ENCODE assay signal across 13 cellular contexts in the genomic region with DNA sequence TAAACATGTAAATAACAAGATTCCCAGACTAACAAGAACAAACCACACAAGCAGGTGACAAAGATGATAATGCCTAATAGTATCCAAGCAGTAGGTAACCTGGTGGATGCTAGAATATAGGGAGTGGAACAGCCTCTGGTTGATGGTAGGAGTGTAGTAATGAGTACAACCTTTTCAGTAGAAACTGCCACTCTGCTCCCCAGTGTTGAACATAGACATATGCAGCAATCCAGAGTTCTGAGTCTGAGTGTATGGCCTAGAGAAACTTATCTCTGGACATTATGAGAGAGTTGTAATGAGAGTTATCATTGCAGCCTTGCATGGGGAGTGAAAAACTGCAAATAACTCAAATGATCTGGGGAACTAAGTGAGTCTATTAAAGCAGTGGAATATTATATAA.
DNase-seq lines count a peak whose midpoint lies in the region; ATAC-seq and TF ChIP-seq lines count a peak whose summit lies in the region.
"Had no signal": no experiment of that assay in that cellular context is flagged by ENCODE, and none has a peak within 500 bp of the region (broad histone marks: within the 10 kb centered on the region; RNA-seq: fewer than 3 reads in every experiment).

No MANE protein-coding gene starts in this region.

- H3K4me3 ChIP-seq in RWPE2 (ENCODE audit: severe bottlenecking), result no peak overlapping the region
- H3K4me3 ChIP-seq: SJCRH30 had no signal

- H3K4me1 Mint-ChIP-seq in activated naive CD4-positive, alpha-beta T cell treated with anti-CD3 and anti-CD28 coated beads, Interleukin-2, amount 10 ng/mL, durations not matched to agents 7 days and 5 days, result peaks cover 77% of the 10 kb centered on the region
- H3K4me1 Mint-ChIP-seq in endothelial cell (ENCODE audit: unreplicated experiment), result peaks cover 46% of the 10 kb centered on the region
- H3K4me1 Mint-ChIP-seq in stimulated activated naive CD8-positive, alpha-beta T cell treated with anti-CD3 and anti-CD28 coated beads, Interleukin-15, amount 100 ng/mL, for 72 hours, result peaks cover 100% of the 10 kb centered on the region

- H3K27me3 ChIP-seq in RWPE2 (ENCODE audit: insufficient read depth, poor library complexity, severe bottlenecking), result no peaks in the 10 kb centered on the region
- H3K27me3 ChIP-seq: colonic mucosa, SJCRH30 had no signal

- peaks cover 28% of the 10 kb centered on the region for H3K4me1 ChIP-seq in RWPE2 (ENCODE audit: insufficient read depth, poor library complexity, severe bottlenecking)
- H3K4me1 ChIP-seq: SJCRH30 had no signal

- no peak for ATAC-seq in RWPE2 (ENCODE audit: low read depth)
- ATAC-seq in stimulated activated naive CD8-positive, alpha-beta T cell treated with anti-CD3 and anti-CD28 coated beads, Interleukin-15, amount 100 ng/mL, for 72 hours, result peak; percentile 29
- ATAC-seq in GM21576 (IDR thresholded peaks at IDR 0.05; ENCODE audit: unreplicated experiment), result no peak
- ATAC-seq in GM18498 (IDR thresholded peaks at IDR 0.05; ENCODE audit: unreplicated experiment), result no peak

- DNase-seq in activated naive CD4-positive, alpha-beta T cell treated with anti-CD3 and anti-CD28 coated beads, Interleukin-2, amount 10 ng/mL, durations not matched to agents 7 days and 5 days, result no peak
- no peak for DNase-seq in activated naive CD4-positive, alpha-beta T cell (lab: John Stamatoyannopoulos, UW)
- DNase-seq in RWPE2 (ENCODE audit: low spot score) (no peak), endothelial cell (ENCODE audit: low spot score) (no peak), NCI-H69 (lab: John Stamatoyannopoulos, UW) (no peak)
- peak in 1 of 2 donors; percentile 15 for DNase-seq in stimulated activated naive CD8-positive, alpha-beta T cell treated with anti-CD3 and anti-CD28 coated beads, Interleukin-15, amount 100 ng/mL, for 72 hours
- DNase-seq: colonic mucosa, H7, islet precursor cell, NCI-H526, SJCRH30 had no signal

- TF ChIP-seq CTCF in RWPE2 (IDR thresholded peaks at IDR 0.05; ENCODE audit: poor library complexity, severe bottlenecking) (no peak), endothelial cell (IDR thresholded peaks at IDR 0.05; ENCODE audit: unreplicated experiment) (no peak)

- H3K36me3 Mint-ChIP-seq in activated naive CD4-positive, alpha-beta T cell treated with anti-CD3 and anti-CD28 coated beads, Interleukin-2, amount 10 ng/mL, durations not matched to agents 7 days and 5 days, result peaks cover 69% of the 10 kb centered on the region
- peaks cover 50% of the 10 kb centered on the region for H3K36me3 Mint-ChIP-seq in endothelial cell (ENCODE audit: low read depth, unreplicated experiment)

- H3K27ac Mint-ChIP-seq in activated naive CD4-positive, alpha-beta T cell treated with anti-CD3 and anti-CD28 coated beads, Interleukin-2, amount 10 ng/mL, durations not matched to agents 7 days and 5 days, result peak overlapping the region; percentile 98
- H3K27ac Mint-ChIP-seq in endothelial cell (ENCODE audit: unreplicated experiment), result peak overlapping the region; percentile 86
- H3K27ac Mint-ChIP-seq in stimulated activated naive CD8-positive, alpha-beta T cell treated with anti-CD3 and anti-CD28 coated beads, Interleukin-15, amount 100 ng/mL, for 72 hours, result peak overlapping the region; percentile 91 to 95

- peaks cover 63% of the 10 kb centered on the region for H3K36me3 ChIP-seq in RWPE2 (ENCODE audit: low read depth)

- no peaks in the 10 kb centered on the region for H3K9me3 Mint-ChIP-seq in activated naive CD4-positive, alpha-beta T cell treated with anti-CD3 and anti-CD28 coated beads, Interleukin-2, amount 10 ng/mL, durations not matched to agents 7 days and 5 days
- no peaks in the 10 kb centered on the region for H3K9me3 Mint-ChIP-seq in endothelial cell (ENCODE audit: unreplicated experiment)
- no peaks in the 10 kb centered on the region for H3K9me3 Mint-ChIP-seq in stimulated activated naive CD8-positive, alpha-beta T cell treated with anti-CD3 and anti-CD28 coated beads, Interleukin-15, amount 100 ng/mL, for 72 hours

- no peaks in the 10 kb centered on the region for H3K9me3 ChIP-seq in RWPE2 (ENCODE audit: severe bottlenecking)
- H3K9me3 ChIP-seq: colonic mucosa, SJCRH30 had no signal

- peak overlapping the region; percentile 36 for H3K27ac ChIP-seq in RWPE2 (ENCODE audit: poor library complexity, severe bottlenecking)
- H3K27ac ChIP-seq: SJCRH30 had no signal

- no peaks in the 10 kb centered on the region for H3K27me3 Mint-ChIP-seq in activated naive CD4-positive, alpha-beta T cell treated with anti-CD3 and anti-CD28 coated beads, Interleukin-2, amount 10 ng/mL, durations not matched to agents 7 days and 5 days
- H3K27me3 Mint-ChIP-seq in endothelial cell (ENCODE audit: unreplicated experiment), result no peaks in the 10 kb centered on the region
- no peaks in the 10 kb centered on the region for H3K27me3 Mint-ChIP-seq in stimulated activated naive CD8-positive, alpha-beta T cell treated with anti-CD3 and anti-CD28 coated beads, Interleukin-15, amount 100 ng/mL, for 72 hours

- CTCF ChIA-PET in activated naive CD4-positive, alpha-beta T cell treated with anti-CD3 and anti-CD28 coated beads, Interleukin-2, amount 10 ng/mL, durations not matched to agents 7 days and 5 days (lab: Charles Lee), result interaction anchor here (1.3 to 2.6 kb wide), 5 partner anchors 8 to 122 kb away, joined by 3 to 17 read pairs (median 9); no protein-coding TSS in a partner anchor

- H3K4me3 Mint-ChIP-seq in activated naive CD4-positive, alpha-beta T cell treated with anti-CD3 and anti-CD28 coated beads, Interleukin-2, amount 10 ng/mL, durations not matched to agents 7 days and 5 days, result peak overlapping the region; percentile 71
- H3K4me3 Mint-ChIP-seq in endothelial cell (ENCODE audit: unreplicated experiment), result no peak overlapping the region
- peak overlapping the region; percentile 74 to 79 for H3K4me3 Mint-ChIP-seq in stimulated activated naive CD8-positive, alpha-beta T cell treated with anti-CD3 and anti-CD28 coated beads, Interleukin-15, amount 100 ng/mL, for 72 hours
